24 cellular contexts compared by ENCODE assay signal in the genomic region with DNA sequence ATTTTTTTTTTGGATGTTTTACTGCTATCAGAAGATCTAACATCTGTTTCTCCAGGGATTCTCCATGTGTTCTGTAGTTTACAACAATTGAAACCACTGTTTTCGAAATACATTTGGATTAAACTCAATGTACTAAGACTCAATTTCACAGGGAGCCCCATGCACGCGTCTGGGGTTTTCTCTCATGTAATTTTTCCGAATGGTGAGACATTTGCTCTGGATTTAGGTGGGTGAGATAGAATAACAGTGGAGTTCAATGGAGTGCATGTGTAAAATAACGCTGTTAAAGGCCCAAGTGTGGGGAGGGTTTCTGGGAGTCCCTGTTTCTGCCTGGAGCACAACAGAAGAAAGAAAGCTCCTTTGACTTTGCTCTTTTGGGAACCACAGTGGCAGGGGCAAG.
DNase-seq lines count a peak whose midpoint lies in the region; ATAC-seq, FAIRE-seq and TF ChIP-seq lines count a peak whose summit lies in the region.
"Had no signal": no experiment of that assay in that cellular context is flagged by ENCODE, and none has a peak within 500 bp of the region (broad histone marks: within the 10 kb centered on the region; RNA-seq: fewer than 3 reads in every experiment).

No MANE protein-coding gene starts in this region.

- intact Hi-C loops in sciatic nerve (cut with DNase I) = no loop called here
- intact Hi-C loops in lower leg skin (cut with DNase I; ENCODE audit: low total_unique reads) = no loop called here

- TF ChIP-seq CTCF in fibroblast of villous mesenchyme (IDR thresholded peaks at IDR 0.05; ENCODE audit: insufficient read depth, low read depth, low read length) (no peak), lower leg skin (IDR thresholded peaks at IDR 0.05) (no peak)

- H3K27ac ChIP-seq in SJCRH30 = peak overlapping the region; percentile 41
- H3K27ac ChIP-seq: 22Rv1, A549, BLaER1, C4-2B had no signal

- H3K4me3 ChIP-seq in SJCRH30 = no peak overlapping the region
- no peak overlapping the region for H3K4me3 ChIP-seq in fibroblast of villous mesenchyme (ENCODE audit: low read depth, low read length)
- H3K4me3 ChIP-seq in lower leg skin (ENCODE audit: low read depth, poor library complexity, severe bottlenecking) = no peak overlapping the region
- H3K4me3 ChIP-seq: A549, BLaER1 had no signal

- H3K9me3 ChIP-seq in SJCRH30 (replicated peaks) = no peaks in the 10 kb centered on the region; the same call in none of the 2 replicates
- H3K9me3 ChIP-seq: BE2C, BLaER1, Caco-2 had no signal

- H3K36me3 ChIP-seq in SJCRH30 = no peaks in the 10 kb centered on the region
- H3K36me3 ChIP-seq: BE2C, BLaER1 had no signal

- peak; percentile 44 for ATAC-seq in sciatic nerve
- ATAC-seq: A549; CD8-positive, alpha-beta T cell had no signal

- TF ChIP-seq POLR2A in lower leg skin (IDR thresholded peaks at IDR 0.05) = no peak

- no peaks in the 10 kb centered on the region for H3K27me3 ChIP-seq in SJCRH30
- H3K27me3 ChIP-seq: BE2C, BLaER1 had no signal

- DNase-seq in SJCRH30 (peak; percentile 59 to 76), fibroblast of villous mesenchyme (ENCODE audit: low read depth) (peak; percentile 6), sciatic nerve (ENCODE audit: low spot score) (no peak), C1 segment of cervical spinal cord (lab: John Stamatoyannopoulos, UW) (no peak), lower leg skin (ENCODE audit: low spot score in 2 of 2) (no peak), iPS-NIHi11 (ENCODE audit: low spot score) (no peak), frontal cortex (ENCODE audit: low spot score in 2 of 2) (no peak)
- DNase-seq: AML-193; BE2C; Caco-2; Calu3; CD4-positive, alpha-beta T cell; CD8-positive, alpha-beta T cell; DMS79 treated with DMSO at 0.1 percent for 48 hours; GF-D8 had no signal

- H3K4me1 ChIP-seq in SJCRH30 = peaks cover 12% of the 10 kb centered on the region
- H3K4me1 ChIP-seq: A549, BE2C, BLaER1, Caco-2 had no signal

- FAIRE-seq in endometrium (lab: Jason Lieb, UNC) (peak; percentile 94), frontal cortex (lab: Jason Lieb, UNC) (no peak)
- FAIRE-seq: D721Med, G401.6, GM12891, GM19239 had no signal

- 73 to 75% methylated on average over 5 of the region's 5 CpGs for WGBS in lower leg skin, 2 donors

Comparison
In these comparisons a context has a peak if more than half of its experiments do, and no peak if none do; other contexts are left out.
1. DNase-seq: peak in SJCRH30 (2 of 2) and fibroblast of villous mesenchyme (single experiment); none in sciatic nerve (single experiment), C1 segment of cervical spinal cord (0 of 14), lower leg skin (0 of 2), iPS-NIHi11 (single experiment) and frontal cortex (0 of 2).